ENCODE assay signal across 11 cellular contexts in genomic region chr3:73255609-73256029, GRCh38.
DNase-seq lines count a peak whose midpoint lies in the region; ATAC-seq and TF ChIP-seq lines count a peak whose summit lies in the region.
"Had no signal": no experiment of that assay in that cellular context is flagged by ENCODE, and none has a peak within 500 bp of the region (broad histone marks: within the 10 kb centered on the region; RNA-seq: fewer than 3 reads in every experiment).

No MANE protein-coding gene starts in this region.

- peaks cover 18% of the 10 kb centered on the region for H3K4me1 ChIP-seq in endodermal cell (ENCODE audit: control insufficient read depth, insufficient read depth, low read length)

- no peaks in the 10 kb centered on the region for H3K27me3 Mint-ChIP-seq in endodermal cell (ENCODE audit: insufficient read depth)

- no peaks in the 10 kb centered on the region for H3K9me3 ChIP-seq in endodermal cell (ENCODE audit: control insufficient read depth, low read length)

- ATAC-seq in HG02763 (IDR thresholded peaks at IDR 0.05; ENCODE audit: unreplicated experiment), result no peak
- ATAC-seq in HG02623 (IDR thresholded peaks at IDR 0.05; ENCODE audit: unreplicated experiment), result no peak
- ATAC-seq: HepG2 had no signal

- no peak overlapping the region for H3K4me3 ChIP-seq in endodermal cell (ENCODE audit: low read length)

- H3K9ac ChIP-seq in endodermal cell (ENCODE audit: extremely low read depth, low read length, poor library complexity, severe bottlenecking), result no peak overlapping the region

- 83 to 89% methylated on average over 4 to 5 of the region's 5 CpGs for WGBS in endodermal cell (ENCODE audit: insufficient coverage in 1 of 2, insufficient read length in 1 of 2), 2 experiments

- H3K36me3 ChIP-seq in endodermal cell (ENCODE audit: control insufficient read depth, insufficient read depth, low read length), result no peaks in the 10 kb centered on the region

- no peak for TF ChIP-seq CTCF in endodermal cell (conservative IDR thresholded peaks at IDR 0.05)

- H3K9me3 Mint-ChIP-seq in endodermal cell, result no peaks in the 10 kb centered on the region
- H3K9me3 Mint-ChIP-seq: activated B cell treated with CpG ODN at 0.5 μM for 24 hours had no signal

- no peak overlapping the region for H3K27ac ChIP-seq in endodermal cell (ENCODE audit: low read depth, low read length)

- H3K4me1 Mint-ChIP-seq in endodermal cell, result peaks cover 41% of the 10 kb centered on the region
- H3K4me1 Mint-ChIP-seq: activated B cell treated with CpG ODN at 0.5 μM for 24 hours had no signal

- no peaks in the 10 kb centered on the region for H3K27me3 ChIP-seq in endodermal cell (ENCODE audit: control insufficient read depth, insufficient read depth, low read length, poor library complexity, severe bottlenecking)

- H3K36me3 Mint-ChIP-seq in endodermal cell (ENCODE audit: low read depth), result no peaks in the 10 kb centered on the region

- no peak overlapping the region for H3K27ac Mint-ChIP-seq in endodermal cell
- H3K27ac Mint-ChIP-seq: activated B cell treated with CpG ODN at 0.5 μM for 24 hours had no signal

- DNase-seq in NCI-H1436 (lab: John Stamatoyannopoulos, UW) (peak; percentile 52), NCI-H1436 treated with DMSO at 0.1 percent for 48 hours (lab: John Stamatoyannopoulos, UW) (no peak), NCI-H345 (lab: John Stamatoyannopoulos, UW) (peak; percentile 92), endodermal cell (peak; percentile 52), stromal cell of bone marrow (ENCODE audit: low read depth) (peak; percentile 12), iPS-NIHi11 (ENCODE audit: low spot score) (no peak)
- DNase-seq: activated B cell treated with CpG ODN at 0.5 μM for 24 hours, midbrain had no signal

- no peak overlapping the region for H3K4me3 Mint-ChIP-seq in endodermal cell
- H3K4me3 Mint-ChIP-seq: activated B cell treated with CpG ODN at 0.5 μM for 24 hours had no signal

Comparison
In these comparisons a context has a peak if more than half of its experiments do, and no peak if none do; other contexts are left out.
1. DNase-seq: peak in NCI-H1436 (single experiment), NCI-H345 (single experiment), endodermal cell (single experiment) and stromal cell of bone marrow (single experiment); none in NCI-H1436 treated with DMSO at 0.1 percent for 48 hours (single experiment) and iPS-NIHi11 (single experiment).